ENCODE assay signal across 22 cellular contexts in the genomic region with DNA sequence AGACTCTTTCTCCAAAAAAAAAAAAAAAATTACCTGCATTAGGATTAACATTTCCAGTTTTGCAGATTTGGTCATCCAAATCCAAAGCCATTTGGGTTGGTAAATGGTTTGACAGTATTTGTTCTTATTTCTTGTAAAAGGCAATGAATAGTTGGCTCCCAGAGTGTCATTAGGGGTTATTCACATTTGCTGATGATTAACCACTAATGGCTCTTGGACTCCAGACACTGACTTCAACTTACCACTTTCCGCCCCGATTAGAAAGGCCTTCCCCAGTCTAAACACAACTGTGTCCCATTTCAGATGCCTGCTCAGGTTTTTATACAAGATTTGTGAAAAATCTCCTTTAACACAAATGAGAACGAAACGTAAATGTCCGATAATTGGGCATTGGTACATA. TPM values are rescaled to one million over a fixed set of nuclear protein-coding genes. Genes with fewer than 3 reads are reported as not detected.
A peak's percentile ranks its signal among the peaks of the same experiment; 100 is the strongest.
DNase-seq lines count a peak whose midpoint lies in the region; ATAC-seq, FAIRE-seq and TF ChIP-seq lines count a peak whose summit lies in the region.
"Had no signal": no experiment of that assay in that cellular context is flagged by ENCODE, and none has a peak within 500 bp of the region (broad histone marks: within the 10 kb centered on the region; RNA-seq: fewer than 3 reads in every experiment).

No MANE protein-coding gene starts in this region.

- no peak for TF ChIP-seq RAD21 in HCT116 (IDR thresholded peaks at IDR 0.05; ENCODE audit: low read depth)
- TF ChIP-seq RAD21 in liver (IDR thresholded peaks at IDR 0.05) = peak in 1 of 2 donors; percentile 38

- H3K4me1 ChIP-seq in HCT116 (ENCODE audit: control insufficient read depth in 1 of 2, insufficient read depth in 2 of 2, low read length in 2 of 2) (peaks cover 14 to 23% of the 10 kb centered on the region in 2 experiments), kidney (ENCODE audit: control insufficient read depth in 1 of 2, insufficient read depth in 1 of 2, low read depth in 1 of 2, low read length in 2 of 2) (no peaks in the 10 kb centered on the region), liver (ENCODE audit: control insufficient read depth in 4 of 4, insufficient read depth in 4 of 4, low read length in 3 of 4) (peaks cover 4 to 16% (median 10%) of the 10 kb centered on the region in 4 donors), small intestine (ENCODE audit: control insufficient read depth in 2 of 2, insufficient read depth in 1 of 2, low read depth in 1 of 2, low read length in 1 of 2) (no peaks in the 10 kb centered on the region)

- H3K4me3 Mint-ChIP-seq in CD4-positive, alpha-beta T cell = no peak overlapping the region
- H3K4me3 Mint-ChIP-seq: IgD-negative memory B cell had no signal

- RAD21 ChIA-PET in HCT116 (lab: Charles Lee; ENCODE audit: low non-redundant PET in 1 of 2, low total read pairs in 2 of 2, uncharacterized antibody in 2 of 2, unreplicated experiment in 2 of 2) = no interaction called here

- H3K4me1 Mint-ChIP-seq in CD4-positive, alpha-beta T cell (ENCODE audit: low read depth) = peaks cover 4% of the 10 kb centered on the region
- H3K4me1 Mint-ChIP-seq: IgD-negative memory B cell had no signal

- intact Hi-C loops in HCT116 (cut with micrococcal nuclease) = loop anchor here (10.0 kb wide), 2 partner anchors 56 to 116 kb away; no protein-coding TSS in a partner anchor
- intact Hi-C loops in kidney (cut with DNase I) = no loop called here
- intact Hi-C loops in CD4-positive, alpha-beta T cell (cut with DNase I, micrococcal nuclease) = loop anchor here (2.0 to 10.0 kb wide), 3 partner anchors 14 to 476 kb away; no protein-coding TSS in a partner anchor

- 61% methylated on average over 5 of the region's 5 CpGs for WGBS in liver
- 24 to 68% (median 46%) methylated on average over 5 of the region's 5 CpGs for WGBS in small intestine, 3 donors

- H3K27ac ChIP-seq in HCT116 (ENCODE audit: low read depth, low read length) (no peak overlapping the region), kidney (ENCODE audit: low read depth in 2 of 2, low read length in 2 of 2) (peak overlapping the region in 1 of 2 donors; percentile 3), liver (ENCODE audit: low read depth in 1 of 2, low read length in 2 of 2) (peak overlapping the region; percentile 49 to 69), small intestine (ENCODE audit: low read depth in 1 of 2, low read length in 1 of 2) (peak overlapping the region; percentile 62 to 65)
- no peak overlapping the region for H3K27ac ChIP-seq in CD4-positive, alpha-beta T cell (ENCODE audit: low read depth, low read length)

- no peak overlapping the region for H3K9ac ChIP-seq in HCT116 (ENCODE audit: low read length)
- no peak overlapping the region for H3K9ac ChIP-seq in kidney (ENCODE audit: low read length in 2 of 2)
- peak overlapping the region in 1 of 2 donors; percentile 30 for H3K9ac ChIP-seq in liver (ENCODE audit: low read depth in 1 of 2, low read length in 2 of 2)
- H3K9ac ChIP-seq: SK-N-SH had no signal

- no peaks in the 10 kb centered on the region for H3K9me3 ChIP-seq in HCT116 (ENCODE audit: control insufficient read depth in 1 of 2, insufficient read depth in 1 of 2, low read depth in 1 of 2, low read length in 2 of 2)
- no peaks in the 10 kb centered on the region for H3K9me3 ChIP-seq in kidney (ENCODE audit: control insufficient read depth in 1 of 2, low read length in 2 of 2)
- no peaks in the 10 kb centered on the region for H3K9me3 ChIP-seq in liver (ENCODE audit: control insufficient read depth in 4 of 4, low read length in 3 of 4)
- H3K9me3 ChIP-seq in small intestine (ENCODE audit: control insufficient read depth, low read depth) = no peaks in the 10 kb centered on the region
- H3K9me3 ChIP-seq in CD4-positive, alpha-beta T cell (ENCODE audit: control insufficient read depth, low read length) = no peaks in the 10 kb centered on the region
- H3K9me3 ChIP-seq: SK-N-SH had no signal

- FAIRE-seq in kidney (lab: Jason Lieb, UNC) (peak; percentile 41), small intestine (lab: Jason Lieb, UNC) (no peak)
- FAIRE-seq: GM12891, RCC 7860 had no signal

- no peak overlapping the region for H3K4me2 ChIP-seq in HCT116 (ENCODE audit: low read length)
- H3K4me2 ChIP-seq: SK-N-SH had no signal

- DNase-seq in HCT116 (ENCODE audit: low read depth, low spot score) (no peak), kidney (no peak), small intestine (peak; percentile 82)
- DNase-seq in CD4-positive, alpha-beta T cell = no peak
- DNase-seq in activated CD4-positive, alpha-beta T cell treated with anti-CD3 and anti-CD28 coated beads for 48 hours = no peak
- DNase-seq: DMS79, EL, GDM1, GOT3, HCEC 1CT, NCI-H1092, NCI-H1417 treated with DMSO at 0.1 percent for 48 hours, NCI-H1694 treated with DMSO at 0.1 percent for 48 hours, NCI-H2081, NCI-H2227 treated with DMSO at 0.1 percent for 48 hours, NCI-H526 treated with DMSO at 0.1 percent for 48 hours, SK-N-SH had no signal

- no peaks in the 10 kb centered on the region for H3K9me2 ChIP-seq in HCT116 (ENCODE audit: insufficient read depth)
- H3K9me2 ChIP-seq: SK-N-SH had no signal

- H3K79me2 ChIP-seq in HCT116 (ENCODE audit: insufficient read depth, low read length) = no peaks in the 10 kb centered on the region

- H4K20me1 ChIP-seq in HCT116 (ENCODE audit: insufficient read depth) = no peaks in the 10 kb centered on the region

- no peak overlapping the region for H3K27ac Mint-ChIP-seq in CD4-positive, alpha-beta T cell
- H3K27ac Mint-ChIP-seq: IgD-negative memory B cell had no signal

- CTCF ChIA-PET in HCT116 (lab: Charles Lee) = interaction anchor here (1.1 to 2.3 kb wide), 3 partner anchors 118 to 225 kb away, joined by 4 to 10 read pairs (median 7); no protein-coding TSS in a partner anchor
- CTCF ChIA-PET in CD4-positive, alpha-beta T cell (lab: Charles Lee) = interaction anchor here (0.7 to 2.3 kb wide), 5 partner anchors 14 to 226 kb away, joined by 4 to 12 read pairs (median 8); no protein-coding TSS in a partner anchor

- H3K36me3 Mint-ChIP-seq in CD4-positive, alpha-beta T cell (ENCODE audit: low read depth) = no peaks in the 10 kb centered on the region
- H3K36me3 Mint-ChIP-seq: IgD-negative memory B cell had no signal

- no peaks in the 10 kb centered on the region for H3K36me3 ChIP-seq in HCT116 (ENCODE audit: control insufficient read depth in 1 of 2, insufficient read depth in 2 of 2, low read length in 2 of 2)
- no peaks in the 10 kb centered on the region for H3K36me3 ChIP-seq in kidney (ENCODE audit: control insufficient read depth in 1 of 2, insufficient read depth in 2 of 2, low read length in 2 of 2)
- no peaks in the 10 kb centered on the region for H3K36me3 ChIP-seq in liver (ENCODE audit: control insufficient read depth in 4 of 4, insufficient read depth in 3 of 4, low read depth in 1 of 4, low read length in 3 of 4)
- H3K36me3 ChIP-seq in small intestine (ENCODE audit: control insufficient read depth in 2 of 2, insufficient read depth in 2 of 2, low read length in 2 of 2) = no peaks in the 10 kb centered on the region

- ATAC-seq in HCT116 = no peak
- no peak for ATAC-seq in CD4-positive, alpha-beta T cell (ENCODE audit: poor library complexity)
- ATAC-seq in HG03565 (IDR thresholded peaks at IDR 0.05; ENCODE audit: unreplicated experiment) = no peak

- no TSS peak for BruUV-seq in HCT116 (replicated peaks; lab: Mats Ljungman, UMichigan)

- H3K27me3 Mint-ChIP-seq in CD4-positive, alpha-beta T cell = no peaks in the 10 kb centered on the region
- H3K27me3 Mint-ChIP-seq: IgD-negative memory B cell had no signal

- POLR2A ChIA-PET in HCT116 (lab: Charles Lee) = no interaction called here
- POLR2A ChIA-PET in CD4-positive, alpha-beta T cell (lab: Charles Lee) = interaction anchor here (1.5 to 2.0 kb wide), 2 partner anchors 18 to 154 kb away, joined by 4 to 15 read pairs; no protein-coding TSS in a partner anchor

- peak overlapping the region; percentile 97 for H2AFZ ChIP-seq in HCT116 (ENCODE audit: low read depth, low read length, poor library complexity, severe bottlenecking)

- H3K27me3 ChIP-seq in HCT116 (ENCODE audit: insufficient read depth, low read length) = no peaks in the 10 kb centered on the region
- H3K27me3 ChIP-seq in liver (ENCODE audit: control insufficient read depth in 4 of 4, insufficient read depth in 4 of 4, low read length in 3 of 4) = no peaks in the 10 kb centered on the region
- no peaks in the 10 kb centered on the region for H3K27me3 ChIP-seq in small intestine (ENCODE audit: control insufficient read depth in 2 of 2, insufficient read depth in 2 of 2, low read length in 2 of 2)
- H3K27me3 ChIP-seq in CD4-positive, alpha-beta T cell (ENCODE audit: control insufficient read depth, insufficient read depth, low read length) = no peaks in the 10 kb centered on the region

- TF ChIP-seq CTCF in HCT116 (IDR thresholded peaks at IDR 0.05 in 2 of 3, conservative IDR thresholded peaks at IDR 0.05 in 1 of 3; ENCODE audit: borderline replicate concordance in 1 of 3, insufficient read depth in 1 of 3, low read depth in 2 of 3, low read length in 2 of 3) = no peak
- TF ChIP-seq CTCF in kidney (IDR thresholded peaks at IDR 0.05; ENCODE audit: borderline replicate concordance, extremely low read depth, insufficient read depth) = no peak
- no peak for TF ChIP-seq CTCF in liver (IDR thresholded peaks at IDR 0.05; ENCODE audit: low read depth, low read length, missing input control)
- TF ChIP-seq CTCF in CD4-positive, alpha-beta T cell (IDR thresholded peaks at IDR 0.05) = no peak

- no peaks in the 10 kb centered on the region for H3K9me3 Mint-ChIP-seq in CD4-positive, alpha-beta T cell
- H3K9me3 Mint-ChIP-seq: IgD-negative memory B cell had no signal

- H3K4me3 ChIP-seq in HCT116 (replicated peaks in 1 of 2; ENCODE audit: low read depth in 1 of 2, low read length in 2 of 2) (no peak overlapping the region), kidney (ENCODE audit: low read length in 2 of 2) (no peak overlapping the region), liver (ENCODE audit: low read depth in 1 of 3, low read length in 3 of 3) (no peak overlapping the region), small intestine (ENCODE audit: low read depth in 1 of 2, low read length in 2 of 2) (no peak overlapping the region)

- no peak for TF ChIP-seq POLR2A in HCT116 (IDR thresholded peaks at IDR 0.05; ENCODE audit: borderline replicate concordance, extremely low read depth, insufficient read depth, insufficient read length)

TF ChIP-seq in HCT116, 20 proteins besides CTCF, POLR2A, EP300 and RAD21 (continues in another document):
- TF ChIP-seq ELF1 (IDR thresholded peaks at IDR 0.05; ENCODE audit: borderline replicate concordance, low read depth) (no peak), CBX3 (IDR thresholded peaks at IDR 0.05; ENCODE audit: low read depth) (no peak), EGR1 (IDR thresholded peaks at IDR 0.05; ENCODE audit: low read depth) (no peak)

TF ChIP-seq in liver, 16 proteins besides CTCF, POLR2A, EP300 and RAD21 (continues in another document):
- TF ChIP-seq JUND (IDR thresholded peaks at IDR 0.05) = peak in 1 of 2 donors; percentile 32

RNA-seq across cellular contexts. Expression of gene TGIF1, which starts 9.6 kb away (rescaled TPM):
- total RNA-seq in HCT116 (2021; ENCODE audit: unreplicated experiment) (242 TPM), kidney (93.8 TPM), liver (10 to 100 TPM; 22.9 to 26.4 TPM)
- 199 and 245 TPM in 2 replicates for polyA plus RNA-seq in HCT116 (2012)
- polyA plus RNA-seq in kidney (ENCODE audit: insufficient read depth, low read depth, low replicate concordance) (38.5 TPM), liver (10 to 100 TPM; 13.1 to 14.0 TPM), small intestine (10 to 100 TPM; 20.0 to 47.9 (median 22.6) TPM)
- total RNA-seq in CD4-positive, alpha-beta T cell = 10 to 100 TPM; 54.6 to 55.4 TPM

Comparison
In these comparisons a context has a peak if more than half of its experiments do, and no peak if none do; other contexts are left out.
1. H3K27ac ChIP-seq: peak in liver (2 of 2) and small intestine (2 of 2); none in HCT116 (single experiment) and CD4-positive, alpha-beta T cell (single experiment).